Comparison of ENCODE assay signal across 9 cellular contexts in genomic region chr19:39351537-39352037, GRCh38. TPM values are rescaled to one million over a fixed set of nuclear protein-coding genes. Genes with fewer than 3 reads are reported as not detected.
DNase-seq lines count a peak whose midpoint lies in the region; ATAC-seq and TF ChIP-seq lines count a peak whose summit lies in the region.
"Had no signal": no experiment of that assay in that cellular context is flagged by ENCODE, and none has a peak within 500 bp of the region (broad histone marks: within the 10 kb centered on the region; RNA-seq: fewer than 3 reads in every experiment).

No MANE protein-coding gene starts in this region.

- H3K36me3 ChIP-seq in PC-9 (ENCODE audit: low read depth): 0 out of 2 replicates have a peak, but pooled peaks cover 28% of the 10 kb centered on the region

- H2AFZ ChIP-seq in PC-9: no peak overlapping the region

- H3K27me3 Mint-ChIP-seq in activated naive CD8-positive, alpha-beta T cell treated with anti-CD3 and anti-CD28 coated beads for 36 hours: no peaks in the 10 kb centered on the region
- H3K27me3 Mint-ChIP-seq in osteocyte (ENCODE audit: unreplicated experiment) (no peaks in the 10 kb centered on the region), WTC11 (ENCODE audit: low read depth) (no peaks in the 10 kb centered on the region)
- H3K27me3 Mint-ChIP-seq: progenitor cell of endocrine pancreas had no signal

- DNase-seq in activated naive CD8-positive, alpha-beta T cell treated with anti-CD3 and anti-CD28 coated beads for 36 hours: peak; percentile 40
- DNase-seq in stimulated activated CD4-positive, alpha-beta T cell treated with anti-CD3 and anti-CD28 coated beads, Interleukin-12 subunit alpha, Interleukin-12 subunit beta, amount 100 ng/mL, for 48 hours (ENCODE audit: low read depth in 2 of 3, low spot score in 1 of 3): peak in 2 of 3 donors; percentile 34 to 70
- DNase-seq in osteocyte (ENCODE audit: extremely low spot score, unreplicated experiment) (no peak), WTC11 (ENCODE audit: low spot score) (no peak), PC-9 (no peak), NCI-H187 (lab: John Stamatoyannopoulos, UW) (no peak)

- H3K79me2 ChIP-seq in PC-9 (ENCODE audit: low read depth): peaks cover 20% of the 10 kb centered on the region; the same call in 1 of the 2 replicates

- no peaks in the 10 kb centered on the region; the same call in 1 of the 2 replicates for H3F3A ChIP-seq in PC-9 (ENCODE audit: insufficient read depth, low read depth)

- BruUV-seq in PC-9 (replicated peaks; lab: Mats Ljungman, UMichigan): no TSS peak

- no peak for TF ChIP-seq CTCF in osteocyte (IDR thresholded peaks at IDR 0.05)
- TF ChIP-seq CTCF in WTC11 (IDR thresholded peaks at IDR 0.05): no peak
- no peak for TF ChIP-seq CTCF in PC-9 (conservative IDR thresholded peaks at IDR 0.05)

- intact Hi-C loops in PC-9 (cut with micrococcal nuclease; ENCODE audit: unreplicated experiment): no loop called here

- peaks cover 25% of the 10 kb centered on the region for H3K36me3 Mint-ChIP-seq in activated naive CD8-positive, alpha-beta T cell treated with anti-CD3 and anti-CD28 coated beads for 36 hours
- H3K36me3 Mint-ChIP-seq in osteocyte (ENCODE audit: unreplicated experiment) (peaks cover 38% of the 10 kb centered on the region), WTC11 (peaks cover 43% of the 10 kb centered on the region)

- CTCF ChIA-PET in WTC11 (lab: Charles Lee): interaction anchor here (1.4 to 1.9 kb wide), 2 partner anchors 9 to 46 kb away, joined by 4 to 7 read pairs; partner anchors contain the start of gene SAMD4B
- CTCF ChIA-PET in PC-9 (lab: Charles Lee): no interaction called here

- H4K20me1 ChIP-seq in PC-9 (ENCODE audit: insufficient read depth): peaks cover 19% of the 10 kb centered on the region

- peak overlapping the region; percentile 75 for H3K27ac Mint-ChIP-seq in activated naive CD8-positive, alpha-beta T cell treated with anti-CD3 and anti-CD28 coated beads for 36 hours
- H3K27ac Mint-ChIP-seq in osteocyte (ENCODE audit: unreplicated experiment) (no peak overlapping the region), WTC11 (no peak overlapping the region)
- H3K27ac Mint-ChIP-seq: progenitor cell of endocrine pancreas had no signal

- H3K4me1 ChIP-seq in PC-9 (replicated peaks; ENCODE audit: insufficient read depth): no peaks in the 10 kb centered on the region

- ATAC-seq in GM18505 (IDR thresholded peaks at IDR 0.05; ENCODE audit: unreplicated experiment): peak; percentile 65
- peak; percentile 62 for ATAC-seq in HG02885 (IDR thresholded peaks at IDR 0.05; ENCODE audit: poor library complexity, unreplicated experiment)
- no peak for ATAC-seq in WTC11

- no peak overlapping the region for H3K4me3 ChIP-seq in PC-9

- no peaks in the 10 kb centered on the region for H3K9me3 ChIP-seq in PC-9 (ENCODE audit: insufficient read depth, low read depth)

- no peak for TF ChIP-seq POLR2A in GM18505 (IDR thresholded peaks at IDR 0.05; ENCODE audit: borderline replicate concordance, extremely low read depth, insufficient read depth, insufficient read length)

- no peaks in the 10 kb centered on the region for H3K27me3 ChIP-seq in PC-9 (ENCODE audit: insufficient read depth, low read depth)

- H3K4me3 Mint-ChIP-seq in activated naive CD8-positive, alpha-beta T cell treated with anti-CD3 and anti-CD28 coated beads for 36 hours: no peak overlapping the region
- H3K4me3 Mint-ChIP-seq in osteocyte (ENCODE audit: unreplicated experiment) (no peak overlapping the region), WTC11 (no peak overlapping the region)

- no peak overlapping the region for H3K4me2 ChIP-seq in PC-9

- POLR2A ChIA-PET in WTC11 (lab: Charles Lee) (interaction anchor here (0.6 kb wide), 1 partner anchor 20 kb away, joined by 3 read pairs; no protein-coding TSS in a partner anchor), PC-9 (lab: Charles Lee; ENCODE audit: unreplicated experiment) (no interaction called here)

- H3K4me1 Mint-ChIP-seq in activated naive CD8-positive, alpha-beta T cell treated with anti-CD3 and anti-CD28 coated beads for 36 hours: peaks cover 34% of the 10 kb centered on the region
- H3K4me1 Mint-ChIP-seq in osteocyte (ENCODE audit: unreplicated experiment): peaks cover 14% of the 10 kb centered on the region
- H3K4me1 Mint-ChIP-seq in WTC11: no peaks in the 10 kb centered on the region

- H3K9me3 Mint-ChIP-seq in activated naive CD8-positive, alpha-beta T cell treated with anti-CD3 and anti-CD28 coated beads for 36 hours: no peaks in the 10 kb centered on the region
- no peaks in the 10 kb centered on the region for H3K9me3 Mint-ChIP-seq in osteocyte (ENCODE audit: unreplicated experiment)
- no peaks in the 10 kb centered on the region for H3K9me3 Mint-ChIP-seq in WTC11

- no peak overlapping the region for H3K27ac ChIP-seq in PC-9

- H3K9me2 ChIP-seq in PC-9 (ENCODE audit: insufficient read depth): no peaks in the 10 kb centered on the region

TF ChIP-seq in WTC11, 78 proteins besides CTCF, POLR2A, EP300 and RAD21 (continues in another document):
- TF ChIP-seq NR3C1 (CRISPR knock-in tag; conservative IDR thresholded peaks at IDR 0.05; ENCODE audit: low read depth) (no peak), ZNF396 (CRISPR knock-in tag; IDR thresholded peaks at IDR 0.05; ENCODE audit: borderline replicate concordance) (no peak), STAT6 (CRISPR knock-in tag; conservative IDR thresholded peaks at IDR 0.05; ENCODE audit: low read depth) (no peak)
- TF ChIP-seq, protein P1, sequence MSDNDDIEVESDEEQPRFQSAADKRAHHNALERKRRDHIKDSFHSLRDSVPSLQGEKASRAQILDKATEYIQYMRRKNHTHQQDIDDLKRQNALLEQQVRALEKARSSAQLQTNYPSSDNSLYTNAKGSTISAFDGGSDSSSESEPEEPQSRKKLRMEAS (CRISPR knock-in tag; IDR thresholded peaks at IDR 0.05): no peak
- TF ChIP-seq, protein P2, sequence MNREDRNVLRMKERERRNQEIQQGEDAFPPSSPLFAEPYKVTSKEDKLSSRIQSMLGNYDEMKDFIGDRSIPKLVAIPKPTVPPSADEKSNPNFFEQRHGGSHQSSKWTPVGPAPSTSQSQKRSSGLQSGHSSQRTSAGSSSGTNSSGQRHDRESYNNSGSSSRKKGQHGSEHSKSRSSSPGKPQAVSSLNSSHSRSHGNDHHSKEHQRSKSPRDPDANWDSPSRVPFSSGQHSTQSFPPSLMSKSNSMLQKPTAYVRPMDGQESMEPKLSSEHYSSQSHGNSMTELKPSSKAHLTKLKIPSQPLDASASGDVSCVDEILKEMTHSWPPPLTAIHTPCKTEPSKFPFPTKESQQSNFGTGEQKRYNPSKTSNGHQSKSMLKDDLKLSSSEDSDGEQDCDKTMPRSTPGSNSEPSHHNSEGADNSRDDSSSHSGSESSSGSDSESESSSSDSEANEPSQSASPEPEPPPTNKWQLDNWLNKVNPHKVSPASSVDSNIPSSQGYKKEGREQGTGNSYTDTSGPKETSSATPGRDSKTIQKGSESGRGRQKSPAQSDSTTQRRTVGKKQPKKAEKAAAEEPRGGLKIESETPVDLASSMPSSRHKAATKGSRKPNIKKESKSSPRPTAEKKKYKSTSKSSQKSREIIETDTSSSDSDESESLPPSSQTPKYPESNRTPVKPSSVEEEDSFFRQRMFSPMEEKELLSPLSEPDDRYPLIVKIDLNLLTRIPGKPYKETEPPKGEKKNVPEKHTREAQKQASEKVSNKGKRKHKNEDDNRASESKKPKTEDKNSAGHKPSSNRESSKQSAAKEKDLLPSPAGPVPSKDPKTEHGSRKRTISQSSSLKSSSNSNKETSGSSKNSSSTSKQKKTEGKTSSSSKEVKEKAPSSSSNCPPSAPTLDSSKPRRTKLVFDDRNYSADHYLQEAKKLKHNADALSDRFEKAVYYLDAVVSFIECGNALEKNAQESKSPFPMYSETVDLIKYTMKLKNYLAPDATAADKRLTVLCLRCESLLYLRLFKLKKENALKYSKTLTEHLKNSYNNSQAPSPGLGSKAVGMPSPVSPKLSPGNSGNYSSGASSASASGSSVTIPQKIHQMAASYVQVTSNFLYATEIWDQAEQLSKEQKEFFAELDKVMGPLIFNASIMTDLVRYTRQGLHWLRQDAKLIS (CRISPR knock-in tag; IDR thresholded peaks at IDR 0.05; ENCODE audit: borderline replicate concordance): no peak

RNA-seq across cellular contexts. Expression of gene SAMD4B, which starts 9.4 kb away (rescaled TPM):
- 10 to 100 TPM; 36.2 to 36.5 TPM for total RNA-seq in activated naive CD8-positive, alpha-beta T cell treated with anti-CD3 and anti-CD28 coated beads for 36 hours
- total RNA-seq in osteocyte (100 and 101 TPM in 2 replicates), WTC11 (2021) (148 to 164 TPM (median 150 TPM) in 3 replicates), PC-9 (2021) (152 and 163 TPM in 2 replicates)

RNA-seq across cellular contexts. Expression of gene GMFG, which starts 15.7 kb away (rescaled TPM):
- total RNA-seq in activated naive CD8-positive, alpha-beta T cell treated with anti-CD3 and anti-CD28 coated beads for 36 hours: 100 to 1,000 TPM; 232 to 240 TPM
- total RNA-seq in osteocyte: not detected in 2 replicates
- total RNA-seq in WTC11 (2021): 0.96 to 1.8 TPM (median 1.4 TPM) in 3 replicates
- 0.78 TPM in 1 of 2 replicates, not detected in the other for total RNA-seq in PC-9 (2021)
- total RNA-seq: progenitor cell of endocrine pancreas had no signal

RNA-seq across cellular contexts. Expression of gene LRFN1, which starts 30.9 kb away (rescaled TPM):
- 1 to 10 TPM; 4.6 to 5.1 TPM for total RNA-seq in activated naive CD8-positive, alpha-beta T cell treated with anti-CD3 and anti-CD28 coated beads for 36 hours
- total RNA-seq in osteocyte (0.31 and 0.35 TPM in 2 replicates), WTC11 (2021) (7.1 to 8.5 TPM (median 8.1 TPM) in 3 replicates), PC-9 (2021) (2.3 and 4.0 TPM in 2 replicates)

RNA-seq across cellular contexts. Expression of gene PAF1, which starts 39.3 kb away (rescaled TPM):
- total RNA-seq in activated naive CD8-positive, alpha-beta T cell treated with anti-CD3 and anti-CD28 coated beads for 36 hours: 10 to 100 TPM; 43.6 to 44.0 TPM
- total RNA-seq in osteocyte: 45.6 and 45.9 TPM in 2 replicates
- total RNA-seq in WTC11 (2021): 27.8 to 34.4 TPM (median 29.4 TPM) in 3 replicates
- 54.3 and 61.1 TPM in 2 replicates for total RNA-seq in PC-9 (2021)

RNA-seq across cellular contexts. Expression of gene MED29, which starts 39.6 kb away (rescaled TPM):
- 10 to 100 TPM; 23.3 to 26.8 TPM for total RNA-seq in activated naive CD8-positive, alpha-beta T cell treated with anti-CD3 and anti-CD28 coated beads for 36 hours
- total RNA-seq in osteocyte (37.1 and 38.7 TPM in 2 replicates), WTC11 (2021) (37.6 to 42.9 TPM (median 39.4 TPM) in 3 replicates), PC-9 (2021) (18.6 and 30.9 TPM in 2 replicates)

Comparison
In these comparisons a context has a peak if more than half of its experiments do, and no peak if none do; other contexts are left out.
1. DNase-seq: peak in activated naive CD8-positive, alpha-beta T cell treated with anti-CD3 and anti-CD28 coated beads for 36 hours (single experiment) and stimulated activated CD4-positive, alpha-beta T cell treated with anti-CD3 and anti-CD28 coated beads, Interleukin-12 subunit alpha, Interleukin-12 subunit beta, amount 100 ng/mL, for 48 hours (2 of 3); none in osteocyte (single experiment), WTC11 (single experiment), PC-9 (0 of 2) and NCI-H187 (0 of 2).
2. RNA of gene GMFG, which starts 15.7 kb away (total RNA-seq): 232 to 240 TPM in activated naive CD8-positive, alpha-beta T cell treated with anti-CD3 and anti-CD28 coated beads for 36 hours; 0.96 to 1.8 TPM in WTC11, 0.78 TPM in PC-9 and not detected in osteocyte; every median in the first group is over 10 times any median in the second.